ENCODE assay signal across 13 cellular contexts in the genomic region with DNA sequence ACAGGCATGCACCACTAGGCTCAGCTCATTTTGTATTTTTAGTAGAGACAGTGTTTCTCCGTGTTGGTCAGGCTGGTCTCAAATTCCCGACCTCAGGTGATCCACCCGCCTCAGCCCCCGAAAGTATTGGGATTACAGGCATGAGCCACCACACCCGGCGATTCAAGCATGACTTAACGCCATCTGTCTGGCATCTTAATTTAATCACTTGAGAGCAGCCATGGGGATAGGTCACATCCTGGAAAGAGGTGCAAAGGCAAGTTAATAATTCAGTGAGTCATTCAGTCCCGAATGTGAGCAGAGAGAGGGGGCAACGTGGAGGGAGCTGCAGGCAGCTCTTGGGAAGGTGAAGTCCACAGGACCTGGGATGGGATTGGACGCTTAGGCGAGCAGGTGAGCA. TPM values are rescaled to one million over a fixed set of nuclear protein-coding genes. Genes with fewer than 3 reads are reported as not detected.
DNase-seq lines count a peak whose midpoint lies in the region; ATAC-seq and TF ChIP-seq lines count a peak whose summit lies in the region.
"Had no signal": no experiment of that assay in that cellular context is flagged by ENCODE, and none has a peak within 500 bp of the region (broad histone marks: within the 10 kb centered on the region; RNA-seq: fewer than 3 reads in every experiment).

No MANE protein-coding gene starts in this region.

- H3K9ac ChIP-seq in MM.1S (ENCODE audit: low read length), result no peak overlapping the region

- H3K4me1 ChIP-seq in MM.1S (ENCODE audit: low read length), result no peaks in the 10 kb centered on the region

- H3K79me2 ChIP-seq in MM.1S (ENCODE audit: low read length), result no peaks in the 10 kb centered on the region

- H3F3A ChIP-seq in MM.1S (ENCODE audit: insufficient read depth, low read length), result no peaks in the 10 kb centered on the region

- H4K20me1 ChIP-seq in MM.1S (ENCODE audit: insufficient read depth, low read length), result no peaks in the 10 kb centered on the region

- no peaks in the 10 kb centered on the region for H3K27me3 ChIP-seq in MM.1S (replicated peaks; ENCODE audit: insufficient read depth, low read length)

- no peak for ATAC-seq in GM18520 (IDR thresholded peaks at IDR 0.05; ENCODE audit: unreplicated experiment)
- ATAC-seq: GM23338 had no signal

- H3K27me3 Mint-ChIP-seq in activated naive CD4-positive, alpha-beta T cell treated with anti-CD3 and anti-CD28 coated beads, Interleukin-2, amount 10 ng/mL, durations not matched to agents 7 days and 5 days, result no peaks in the 10 kb centered on the region
- H3K27me3 Mint-ChIP-seq: B cell; CD4-positive, alpha-beta T cell had no signal

- H3K27ac ChIP-seq in MM.1S (ENCODE audit: low read length), result no peak overlapping the region

- no peaks in the 10 kb centered on the region for H3K4me1 Mint-ChIP-seq in activated naive CD4-positive, alpha-beta T cell treated with anti-CD3 and anti-CD28 coated beads, Interleukin-2, amount 10 ng/mL, durations not matched to agents 7 days and 5 days
- H3K4me1 Mint-ChIP-seq: B cell, GM23338 had no signal

- no peak overlapping the region for H3K4me2 ChIP-seq in MM.1S (ENCODE audit: low read depth, low read length)
- H3K4me2 ChIP-seq: GM23338 had no signal

- no peaks in the 10 kb centered on the region for H3K36me3 ChIP-seq in MM.1S (replicated peaks; ENCODE audit: insufficient read depth, low read length)

- H3K4me3 Mint-ChIP-seq in activated naive CD4-positive, alpha-beta T cell treated with anti-CD3 and anti-CD28 coated beads, Interleukin-2, amount 10 ng/mL, durations not matched to agents 7 days and 5 days, result no peak overlapping the region
- H3K4me3 Mint-ChIP-seq: B cell; CD4-positive, alpha-beta T cell; GM23338 had no signal

- H3K9me3 ChIP-seq in MM.1S (replicated peaks; ENCODE audit: insufficient read depth, low read length), result no peaks in the 10 kb centered on the region

- no peak for TF ChIP-seq CTCF in MM.1S (IDR thresholded peaks at IDR 0.05; ENCODE audit: low read length)

- H3K4me3 ChIP-seq in MM.1S (ENCODE audit: low read length), result no peak overlapping the region
- H3K4me3 ChIP-seq: GM23338 had no signal

- no peak overlapping the region for H3K27ac Mint-ChIP-seq in activated naive CD4-positive, alpha-beta T cell treated with anti-CD3 and anti-CD28 coated beads, Interleukin-2, amount 10 ng/mL, durations not matched to agents 7 days and 5 days
- H3K27ac Mint-ChIP-seq: B cell; CD4-positive, alpha-beta T cell; GM23338 had no signal

- CTCF ChIA-PET in activated naive CD4-positive, alpha-beta T cell treated with anti-CD3 and anti-CD28 coated beads, Interleukin-2, amount 10 ng/mL, durations not matched to agents 7 days and 5 days (lab: Charles Lee), result no interaction called here

- peak; percentile 30 for DNase-seq in NCI-H82 (lab: John Stamatoyannopoulos, UW)
- no peak for DNase-seq in NCI-H82 treated with DMSO at 0.1 percent for 48 hours (lab: John Stamatoyannopoulos, UW; ENCODE audit: unreplicated experiment)
- peak; percentile 58 for DNase-seq in Daoy (ENCODE audit: low read depth)
- peak; percentile 85 for DNase-seq in kidney tubule cell (ENCODE audit: low spot score)
- no peak for DNase-seq in activated naive CD4-positive, alpha-beta T cell treated with anti-CD3 and anti-CD28 coated beads, Interleukin-2, amount 10 ng/mL, durations not matched to agents 7 days and 5 days
- no peak for DNase-seq in MM.1S
- DNase-seq: C1 segment of cervical spinal cord; CD4-positive, alpha-beta T cell; H7; IMR-90 had no signal

- no peaks in the 10 kb centered on the region for H3K9me2 ChIP-seq in MM.1S (replicated peaks; ENCODE audit: insufficient read depth, low read length)

- H2AFZ ChIP-seq in MM.1S (ENCODE audit: low read length), result no peak overlapping the region
- H2AFZ ChIP-seq: GM23338 had no signal

- H3K36me3 Mint-ChIP-seq in activated naive CD4-positive, alpha-beta T cell treated with anti-CD3 and anti-CD28 coated beads, Interleukin-2, amount 10 ng/mL, durations not matched to agents 7 days and 5 days, result no peaks in the 10 kb centered on the region

- H3K9me3 Mint-ChIP-seq in activated naive CD4-positive, alpha-beta T cell treated with anti-CD3 and anti-CD28 coated beads, Interleukin-2, amount 10 ng/mL, durations not matched to agents 7 days and 5 days, result peaks cover 52% of the 10 kb centered on the region

RNA-seq across cellular contexts. Expression of gene USP29, which starts 31.7 kb away (rescaled TPM):
- not detected in 2 replicates for total RNA-seq in Daoy (2014; rRNA removed; shearing (Covaris generic))
- total RNA-seq: B cell; CD4-positive, alpha-beta T cell; GM23338; H7; IMR-90 had no signal

RNA-seq across cellular contexts. Expression of gene ZIM3, which starts 56.9 kb away (rescaled TPM):
- not detected in 2 replicates for total RNA-seq in Daoy (2014; rRNA removed; shearing (Covaris generic))
- total RNA-seq: B cell; CD4-positive, alpha-beta T cell; GM23338; H7; IMR-90 had no signal

Comparison
In these comparisons a context has a peak if more than half of its experiments do, and no peak if none do; other contexts are left out.
1. DNase-seq: peak in NCI-H82 (single experiment), Daoy (single experiment) and kidney tubule cell (single experiment); none in NCI-H82 treated with DMSO at 0.1 percent for 48 hours (single experiment), activated naive CD4-positive, alpha-beta T cell treated with anti-CD3 and anti-CD28 coated beads, Interleukin-2, amount 10 ng/mL, durations not matched to agents 7 days and 5 days (single experiment) and MM.1S (single experiment).